8 cellular contexts compared by ENCODE assay signal in genomic region chr7:139777304-139777890, GRCh38. TPM values are rescaled to one million over a fixed set of nuclear protein-coding genes. Genes with fewer than 3 reads are reported as not detected.
A peak's percentile ranks its signal among the peaks of the same experiment; 100 is the strongest.
DNase-seq lines count a peak whose midpoint lies in the region; ATAC-seq and TF ChIP-seq lines count a peak whose summit lies in the region.

No MANE protein-coding gene starts in this region.

- H3K4me3 ChIP-seq in left lung, result peak overlapping the region; percentile 67 to 78

- DNase-seq in NCI-H2029 (lab: John Stamatoyannopoulos, UW) (peak; percentile 25), NCI-H2029 treated with DMSO at 0.1 percent for 48 hours (lab: John Stamatoyannopoulos, UW) (no peak), T-helper 9 cell (peak; percentile 47), left lung (peak in 1 of 2 donors; percentile 88), midbrain (lab: John Stamatoyannopoulos, UW) (no peak)
- peak; percentile 41 for DNase-seq in central memory CD4-positive, alpha-beta T cell

- H3K9me3 Mint-ChIP-seq in stimulated activated memory B cell treated with anti-CD40 and anti-IgM and Interleukin-4, amounts not matched to agents 10 μg/mL and 1 μg/mL and 100 μg/mL, for 72 hours, result no peaks in the 10 kb centered on the region

- H3K27me3 ChIP-seq in left lung, result peaks cover 0 to 7% of the 10 kb centered on the region in 2 donors

- peak; percentile 8 for ATAC-seq in HG03103 (IDR thresholded peaks at IDR 0.05; ENCODE audit: low read depth, unreplicated experiment)
- ATAC-seq in left lung, result no peak
- peak; percentile 54 for ATAC-seq in stimulated activated memory B cell treated with anti-CD40 and anti-IgM and Interleukin-4, amounts not matched to agents 10 μg/mL and 1 μg/mL and 100 μg/mL, for 72 hours

- intact Hi-C loops in left lung (cut with DNase I), result loop anchor here (5.0 to 10.0 kb wide), 3 partner anchors 133 to 227 kb away; no protein-coding TSS in a partner anchor

- H3K9me3 ChIP-seq in left lung, result no peaks in the 10 kb centered on the region

- H3K4me3 Mint-ChIP-seq in stimulated activated memory B cell treated with anti-CD40 and anti-IgM and Interleukin-4, amounts not matched to agents 10 μg/mL and 1 μg/mL and 100 μg/mL, for 72 hours, result peak overlapping the region; percentile 97

- peak overlapping the region; percentile 93 for H3K27ac Mint-ChIP-seq in stimulated activated memory B cell treated with anti-CD40 and anti-IgM and Interleukin-4, amounts not matched to agents 10 μg/mL and 1 μg/mL and 100 μg/mL, for 72 hours

- peaks cover 7% of the 10 kb centered on the region for H3K36me3 Mint-ChIP-seq in stimulated activated memory B cell treated with anti-CD40 and anti-IgM and Interleukin-4, amounts not matched to agents 10 μg/mL and 1 μg/mL and 100 μg/mL, for 72 hours

- H3K36me3 ChIP-seq in left lung, result no peaks in the 10 kb centered on the region

- peaks cover 5 to 47% of the 10 kb centered on the region in 2 donors for H3K4me1 ChIP-seq in left lung

- peaks cover 56% of the 10 kb centered on the region for H3K4me1 Mint-ChIP-seq in stimulated activated memory B cell treated with anti-CD40 and anti-IgM and Interleukin-4, amounts not matched to agents 10 μg/mL and 1 μg/mL and 100 μg/mL, for 72 hours

- peak overlapping the region; percentile 87 to 92 for H3K27ac ChIP-seq in left lung

- no peaks in the 10 kb centered on the region for H3K27me3 Mint-ChIP-seq in stimulated activated memory B cell treated with anti-CD40 and anti-IgM and Interleukin-4, amounts not matched to agents 10 μg/mL and 1 μg/mL and 100 μg/mL, for 72 hours

- no peak for TF ChIP-seq CTCF in left lung (IDR thresholded peaks at IDR 0.05)

RNA-seq across cellular contexts. Expression of gene HIPK2, which starts 0.4 kb away (rescaled TPM):
- 10 to 100 TPM; 42.8 to 61.8 TPM for total RNA-seq in left lung

RNA-seq across cellular contexts. Expression of gene TBXAS1, which starts 51.7 kb away (rescaled TPM):
- 100 to 1,000 TPM in 1 of 2 donors, 10 to 100 TPM in 1; 38.4 to 103 TPM for total RNA-seq in left lung

Comparison
In these comparisons a context has a peak if more than half of its experiments do, and no peak if none do; other contexts are left out.
1. DNase-seq: peak in NCI-H2029 (single experiment), T-helper 9 cell (single experiment) and central memory CD4-positive, alpha-beta T cell (single experiment); none in NCI-H2029 treated with DMSO at 0.1 percent for 48 hours (single experiment) and midbrain (single experiment).